Comparison of ENCODE assay signal across 26 cellular contexts in the genomic region with DNA sequence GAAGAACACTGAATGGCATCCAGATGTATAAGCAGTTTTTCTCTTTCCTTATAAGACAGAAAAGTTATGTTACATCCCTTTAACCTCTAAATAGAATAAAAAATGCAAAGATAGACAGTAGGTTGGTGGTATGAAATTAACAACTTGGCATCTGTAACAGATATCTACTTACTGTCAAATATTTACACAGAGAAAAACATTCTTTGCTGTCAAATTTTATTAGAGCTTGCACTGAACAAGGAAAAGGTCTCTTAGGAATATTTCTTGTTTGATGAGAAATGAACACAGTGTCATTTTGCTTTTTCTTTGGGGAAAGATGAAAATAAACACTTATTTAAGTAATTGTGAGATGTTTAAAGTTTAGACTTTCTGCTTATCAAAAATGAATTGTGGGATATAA.
"Had no signal": no experiment of that assay in that cellular context is flagged by ENCODE, and none has a peak within 500 bp of the region (broad histone marks: within the 10 kb centered on the region; RNA-seq: fewer than 3 reads in every experiment).

No MANE protein-coding gene starts in this region.

- H3K9ac ChIP-seq: neural progenitor cell, parathyroid adenoma had no signal

- H3K4me2 ChIP-seq: neural progenitor cell had no signal

- ATAC-seq: natural killer cell treated with Interleukin-12 subunit alpha and Interleukin-12 subunit beta and Interleukin-15 and Interleukin-18, amount 100 ng/mL, for 72 hours; psoas muscle; right cardiac atrium; right lobe of liver; stimulated activated effector memory CD8-positive, alpha-beta T cell treated with anti-CD3 and anti-CD28 coated beads, Interleukin-12 subunit alpha, Interleukin-12 subunit beta, amount 100 ng/mL, for 72 hours; stimulated activated naive B cell treated with anti-CD40 and anti-IgM and Interleukin-4, amounts not matched to agents 10 μg/mL and 1 μg/mL and 100 μg/mL, for 72 hours had no signal

- H3K36me3 ChIP-seq: neural progenitor cell, ovary, right lobe of liver, sigmoid colon, stomach, thoracic aorta, thyroid gland, tibial nerve, upper lobe of left lung, vagina had no signal

- H2AFZ ChIP-seq: neural progenitor cell, parathyroid adenoma had no signal

- DNase-seq: nephron progenitor cell; occipital lobe; ovary; posterior cingulate gyrus; psoas muscle; right cardiac atrium; right lobe of liver; sigmoid colon; small intestine; stimulated activated CD4-positive, alpha-beta T cell treated with anti-CD3 and anti-CD28 coated beads, Interleukin-15, amount 100 ng/mL, for 24 hours; stimulated activated CD4-positive, alpha-beta T cell treated with anti-CD3 and anti-CD28 coated beads, Interleukin-2, amount 100 ng/mL, for 24 hours; stimulated activated CD4-positive, alpha-beta T cell treated with anti-CD3 and anti-CD28 coated beads, Interleukin-2, amount 100 ng/mL, for 48 hours; stimulated activated CD4-positive, alpha-beta T cell treated with anti-CD3 and anti-CD28 coated beads, Interleukin-4, amount 100 ng/mL, for 24 hours; stimulated activated naive B cell treated with anti-CD40 and anti-IgM and Interleukin-4, amounts not matched to agents 10 μg/mL and 1 μg/mL and 100 μg/mL, for 72 hours; stimulated activated naive CD4-positive, alpha-beta T cell treated with Interleukin-2 at 50 U/mL for 16 hours; stomach; thyroid gland; trophoblast cell; upper lobe of left lung had no signal

- H3K4me1 ChIP-seq: neural progenitor cell, parathyroid adenoma, psoas muscle, right lobe of liver, sigmoid colon, stomach, thyroid gland, tibial nerve, upper lobe of left lung, vagina had no signal

- H3K27me3 ChIP-seq: neural progenitor cell, ovary, right lobe of liver, sigmoid colon, stomach, thyroid gland, tibial nerve, upper lobe of left lung, vagina had no signal

- H3K9me3 ChIP-seq: ovary, psoas muscle, right lobe of liver, sigmoid colon, thoracic aorta, thyroid gland, tibial nerve, upper lobe of left lung, vagina had no signal

- H3K27ac ChIP-seq: neural progenitor cell, ovary, parathyroid adenoma, psoas muscle, right lobe of liver, sigmoid colon, stomach, thoracic aorta, thyroid gland, tibial nerve, upper lobe of left lung, vagina had no signal

- H3K79me2 ChIP-seq: parathyroid adenoma had no signal

- H3K4me3 ChIP-seq: neural progenitor cell, ovary, psoas muscle, right lobe of liver, sigmoid colon, stomach, thoracic aorta, thyroid gland, tibial nerve, upper lobe of left lung, vagina had no signal
